ENCODE assay signal across 21 cellular contexts in genomic region chr10:4532976-4533375, GRCh38.
DNase-seq lines count a peak whose midpoint lies in the region; ATAC-seq and TF ChIP-seq lines count a peak whose summit lies in the region.
"Had no signal": no experiment of that assay in that cellular context is flagged by ENCODE, and none has a peak within 500 bp of the region (broad histone marks: within the 10 kb centered on the region; RNA-seq: fewer than 3 reads in every experiment).

No MANE protein-coding gene starts in this region.

- DNase-seq in HCT116 (ENCODE audit: low read depth, low spot score) (no peak), ascending aorta (ENCODE audit: low spot score in 2 of 2) (no peak), fibroblast of the conjunctiva (ENCODE audit: low read depth) (peak; percentile 52), smooth muscle cell (lab: John Stamatoyannopoulos, UW; ENCODE audit: unreplicated experiment) (no peak), substantia nigra (lab: John Stamatoyannopoulos, UW) (no peak), NCI-H1048 (lab: John Stamatoyannopoulos, UW) (no peak)
- no peak for DNase-seq in NK-92 treated with Interleukin-12 subunit alpha and Interleukin-12 subunit beta, amount 100 ng/mL, for 24 hours (lab: John Stamatoyannopoulos, UW)
- DNase-seq: activated CD4-positive, alpha-beta memory T cell treated with anti-CD3 and anti-CD28 coated beads for 36 hours; activated T-cell treated with anti-CD3 and anti-CD28 coated beads, Interleukin-2, amount 50 U/mL, for 72 hours; body of pancreas; Caco-2; dermis blood vessel endothelial cell; erythroblast; kidney glomerular epithelial cell; midbrain; NCI-H2029 treated with DMSO at 0.1 percent for 48 hours; NCI-H510A treated with DMSO at 0.1 percent for 48 hours; SHP77; stimulated activated naive CD4-positive, alpha-beta T cell treated with Interleukin-2 at 50 U/mL for 16 hours; upper lobe of right lung had no signal

- no peak for TF ChIP-seq POLR2A in HCT116 (IDR thresholded peaks at IDR 0.05; ENCODE audit: borderline replicate concordance, extremely low read depth, insufficient read depth, insufficient read length)

- no peak for ATAC-seq in HCT116
- ATAC-seq: activated T-cell treated with anti-CD3 and anti-CD28 coated beads, Interleukin-2, amount 50 U/mL, for 72 hours; body of pancreas; upper lobe of right lung had no signal

- intact Hi-C loops in HCT116 (cut with micrococcal nuclease) (no loop called here), ascending aorta (cut with DNase I) (loop anchor here (2.0 to 10.0 kb wide), 2 partner anchors 130 to 478 kb away; no protein-coding TSS in a partner anchor)

- no peak overlapping the region for H3K27ac ChIP-seq in HCT116 (ENCODE audit: low read depth, low read length)
- H3K27ac ChIP-seq in ascending aorta = peak overlapping the region; percentile 22 to 42
- peak overlapping the region; percentile 68 for H3K27ac ChIP-seq in smooth muscle cell (ENCODE audit: low read depth)
- H3K27ac ChIP-seq in substantia nigra (ENCODE audit: low read depth, low read length, poor library complexity, severe bottlenecking) = no peak overlapping the region
- H3K27ac ChIP-seq: body of pancreas, upper lobe of right lung, VCaP had no signal

- TF ChIP-seq CTCF in HCT116 (IDR thresholded peaks at IDR 0.05 in 2 of 3, conservative IDR thresholded peaks at IDR 0.05 in 1 of 3; ENCODE audit: borderline replicate concordance in 1 of 3, insufficient read depth in 1 of 3, low read depth in 2 of 3, low read length in 2 of 3) (no peak), ascending aorta (IDR thresholded peaks at IDR 0.05) (no peak), smooth muscle cell (IDR thresholded peaks at IDR 0.05; ENCODE audit: borderline replicate concordance, insufficient read depth, poor library complexity, severe bottlenecking) (no peak)

- POLR2A ChIA-PET in HCT116 (lab: Charles Lee) = no interaction called here

- RAD21 ChIA-PET in HCT116 (lab: Charles Lee; ENCODE audit: low non-redundant PET in 1 of 2, low total read pairs in 2 of 2, uncharacterized antibody in 2 of 2, unreplicated experiment in 2 of 2) = no interaction called here

- H3K9ac ChIP-seq in HCT116 (ENCODE audit: low read length) (no peak overlapping the region), smooth muscle cell (ENCODE audit: low read depth) (no peak overlapping the region)

- H2AFZ ChIP-seq in HCT116 (ENCODE audit: low read depth, low read length, poor library complexity, severe bottlenecking) (peak overlapping the region; percentile 38), smooth muscle cell (ENCODE audit: low read depth) (peak overlapping the region; percentile 56)

- no peak for TF ChIP-seq RAD21 in HCT116 (IDR thresholded peaks at IDR 0.05; ENCODE audit: low read depth)

- H3K9me3 ChIP-seq in HCT116 (ENCODE audit: control insufficient read depth in 1 of 2, insufficient read depth in 1 of 2, low read depth in 1 of 2, low read length in 2 of 2) (no peaks in the 10 kb centered on the region), ascending aorta (no peaks in the 10 kb centered on the region), smooth muscle cell (replicated peaks; ENCODE audit: low read depth) (no peaks in the 10 kb centered on the region)
- H3K9me3 ChIP-seq: body of pancreas, Caco-2, upper lobe of right lung had no signal

- H3K4me1 ChIP-seq in HCT116 (ENCODE audit: control insufficient read depth in 1 of 2, insufficient read depth in 2 of 2, low read length in 2 of 2) (no peaks in the 10 kb centered on the region), ascending aorta (peaks cover 0 to 3% of the 10 kb centered on the region in 2 donors), smooth muscle cell (ENCODE audit: low read depth) (no peaks in the 10 kb centered on the region)
- H3K4me1 ChIP-seq: body of pancreas, Caco-2, upper lobe of right lung had no signal

- H3K79me2 ChIP-seq in HCT116 (ENCODE audit: insufficient read depth, low read length) (no peaks in the 10 kb centered on the region), smooth muscle cell (ENCODE audit: low read depth) (no peaks in the 10 kb centered on the region)

- BruUV-seq in HCT116 (replicated peaks; lab: Mats Ljungman, UMichigan) = no TSS peak

- H3K4me2 ChIP-seq in HCT116 (ENCODE audit: low read length) (no peak overlapping the region), smooth muscle cell (peak overlapping the region; percentile 45)

- H4K20me1 ChIP-seq in HCT116 (ENCODE audit: insufficient read depth) = no peaks in the 10 kb centered on the region
- H4K20me1 ChIP-seq in smooth muscle cell (ENCODE audit: low read depth) = no peaks in the 10 kb centered on the region

- no peak overlapping the region for H3K4me3 ChIP-seq in HCT116 (replicated peaks in 1 of 2; ENCODE audit: low read depth in 1 of 2, low read length in 2 of 2)
- no peak overlapping the region for H3K4me3 ChIP-seq in ascending aorta
- no peak overlapping the region for H3K4me3 ChIP-seq in smooth muscle cell
- H3K4me3 ChIP-seq: body of pancreas, upper lobe of right lung had no signal

- H3K27me3 ChIP-seq in HCT116 (ENCODE audit: insufficient read depth, low read length) (no peaks in the 10 kb centered on the region), ascending aorta (no peaks in the 10 kb centered on the region), smooth muscle cell (ENCODE audit: low read depth) (no peaks in the 10 kb centered on the region)
- H3K27me3 ChIP-seq: body of pancreas, upper lobe of right lung had no signal

- 92% methylated on average over 1 of the region's 1 CpG for WGBS in smooth muscle cell (ENCODE audit: low lambda C conversion rate)

- CTCF ChIA-PET in HCT116 (lab: Charles Lee) = no interaction called here

- H3K9me2 ChIP-seq in HCT116 (ENCODE audit: insufficient read depth) = no peaks in the 10 kb centered on the region

- H3K36me3 ChIP-seq in HCT116 (ENCODE audit: control insufficient read depth in 1 of 2, insufficient read depth in 2 of 2, low read length in 2 of 2) (no peaks in the 10 kb centered on the region), ascending aorta (no peaks in the 10 kb centered on the region), smooth muscle cell (ENCODE audit: low read depth) (no peaks in the 10 kb centered on the region)
- H3K36me3 ChIP-seq: upper lobe of right lung had no signal

- no peaks in the 10 kb centered on the region for H3F3A ChIP-seq in smooth muscle cell (ENCODE audit: low read depth)

TF ChIP-seq in HCT116, 20 proteins besides CTCF, POLR2A, EP300 and RAD21:
- no peak for TF ChIP-seq MAX (IDR thresholded peaks at IDR 0.05)
- TF ChIP-seq YY1 (IDR thresholded peaks at IDR 0.05; ENCODE audit: extremely low read depth, insufficient replicate concordance, low read depth, low read length) = no peak

Comparison
In these comparisons a context has a peak if more than half of its experiments do, and no peak if none do; other contexts are left out.
1. H3K27ac ChIP-seq: peak in ascending aorta (2 of 2) and smooth muscle cell (single experiment); none in HCT116 (single experiment) and substantia nigra (single experiment).